1 cellular context compared by ENCODE assay signal in the genomic region with DNA sequence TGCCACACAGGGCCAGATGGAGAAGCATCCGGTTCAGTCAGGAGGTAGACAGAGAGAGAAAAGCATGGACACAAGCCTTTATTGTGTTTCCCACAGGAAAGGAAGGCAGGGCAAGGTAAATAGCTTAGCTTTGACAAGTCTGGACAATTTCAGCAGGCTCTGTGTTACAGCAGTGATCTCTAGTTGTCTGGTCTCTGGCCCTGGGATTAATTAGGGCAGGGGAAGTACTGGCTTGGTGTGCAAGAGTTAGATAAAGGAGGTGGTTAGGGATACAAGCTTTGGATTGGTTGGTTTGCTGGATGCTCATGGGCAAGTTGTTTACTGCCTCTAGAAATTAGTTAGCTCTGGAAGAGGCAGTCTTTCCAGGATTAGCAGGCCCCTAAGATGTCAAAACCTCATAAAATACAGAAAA.
TF ChIP-seq lines count a peak whose summit lies in the region.

No MANE protein-coding gene starts in this region.

TF ChIP-seq in K562, 482 proteins besides CTCF, POLR2A, EP300 and RAD21 (continues in another document):
- TF ChIP-seq MTA2 (IDR thresholded peaks at IDR 0.05; ENCODE audit: low read depth) (peak; percentile 81), ETV5 (CRISPR knock-in tag; IDR thresholded peaks at IDR 0.05; ENCODE audit: low read depth) (0 out of 2 replicates have a peak, but pooled peaks have one; percentile 64), DPF2 (IDR thresholded peaks at IDR 0.05) (peak; percentile 90), LEF1 (IDR thresholded peaks at IDR 0.05) (peak; percentile 84), NBN (IDR thresholded peaks at IDR 0.05; ENCODE audit: low read depth) (0 out of 2 replicates have a peak, but pooled peaks have one; percentile 58), NEUROD1 (IDR thresholded peaks at IDR 0.05; ENCODE audit: borderline replicate concordance, low read depth, low read length, partially characterized antibody) (peak; percentile 40), ZNF592 (IDR thresholded peaks at IDR 0.05) (peak; percentile 38; the same call in 1 of the 2 replicates), BRCA1 (IDR thresholded peaks at IDR 0.05) (peak; percentile 95; the same call in 1 of the 2 replicates), BRCA1 (CRISPR knock-in tag; IDR thresholded peaks at IDR 0.05) (no peak), CREB3 (tag; conservative IDR thresholded peaks at IDR 0.05; ENCODE audit: low read depth) (no peak), DACH1 (IDR thresholded peaks at IDR 0.05; ENCODE audit: partially characterized antibody) (peak; percentile 73), GATA2 (CRISPR knock-in tag; IDR thresholded peaks at IDR 0.05) (peak; percentile 34; the same call in 1 of the 2 replicates), RCOR1 (IDR thresholded peaks at IDR 0.05; ENCODE audit: borderline replicate concordance in 1 of 2, low read depth in 2 of 2, low read length in 2 of 2) (peak in 1 of 2 experiments; percentile 78; a peak in 2 of 4 replicates), NRF1 (conservative IDR thresholded peaks at IDR 0.05 in 1 of 2, IDR thresholded peaks at IDR 0.05 in 1 of 2) (peak; percentile 35 to 49; a peak in 3 of 4 replicates), STAT5A (IDR thresholded peaks at IDR 0.05; ENCODE audit: borderline replicate concordance, low read length) (peak; percentile 59), SRSF1 (IDR thresholded peaks at IDR 0.05; ENCODE audit: low read depth, low read length) (no peak), SMARCA4 (IDR thresholded peaks at IDR 0.05) (peak; percentile 90), ZNF133 (CRISPR knock-in tag; IDR thresholded peaks at IDR 0.05) (no peak), BACH1 (tag; IDR thresholded peaks at IDR 0.05) (no peak), CBFA2T2 (conservative IDR thresholded peaks at IDR 0.05) (peak; percentile 82), HMGXB4 (CRISPR knock-in tag; IDR thresholded peaks at IDR 0.05) (no peak), PML (IDR thresholded peaks at IDR 0.05; ENCODE audit: low read length) (peak; percentile 66), ESRRA (IDR thresholded peaks at IDR 0.05; ENCODE audit: borderline replicate concordance, low read depth) (peak; percentile 13; the same call in 1 of the 2 replicates), MEIS2 (IDR thresholded peaks at IDR 0.05; ENCODE audit: partially characterized antibody) (peak; percentile 72), ARID1B (IDR thresholded peaks at IDR 0.05) (peak; percentile 95), ARID3A (IDR thresholded peaks at IDR 0.05; ENCODE audit: borderline replicate concordance, low read depth, low read length) (peak; percentile 41; the same call in 1 of the 2 replicates), CC2D1A (IDR thresholded peaks at IDR 0.05) (peak; percentile 70; the same call in 1 of the 2 replicates), TEAD4 (IDR thresholded peaks at IDR 0.05; ENCODE audit: low read length) (peak; percentile 88), TEAD4 (CRISPR knock-in tag; IDR thresholded peaks at IDR 0.05; ENCODE audit: borderline replicate concordance) (no peak), ARNT (IDR thresholded peaks at IDR 0.05) (0 out of 4 replicates have a peak, but pooled peaks of 1 of the 2 experiments have one; percentile 66), PHB2 (IDR thresholded peaks at IDR 0.05; ENCODE audit: low read depth) (peak; percentile 59; the same call in 1 of the 2 replicates), SMAD4 (CRISPR knock-in tag; conservative IDR thresholded peaks at IDR 0.05) (peak; percentile 64), SPI1 (IDR thresholded peaks at IDR 0.05; ENCODE audit: borderline replicate concordance, low read depth, low read length) (peak; percentile 64), GATAD2B (IDR thresholded peaks at IDR 0.05; ENCODE audit: borderline replicate concordance) (0 out of 2 replicates have a peak, but pooled peaks have one; percentile 23), ZNF282 (CRISPR knock-in tag; IDR thresholded peaks at IDR 0.05) (no peak), SOX6 (IDR thresholded peaks at IDR 0.05) (0 out of 2 replicates have a peak, but pooled peaks have one; percentile 23), TCF3 (CRISPR knock-in tag; IDR thresholded peaks at IDR 0.05) (peak; percentile 90), ZNF589 (CRISPR knock-in tag; IDR thresholded peaks at IDR 0.05; ENCODE audit: low read depth) (0 out of 2 replicates have a peak, but pooled peaks have one; percentile 26), BRD9 (IDR thresholded peaks at IDR 0.05; ENCODE audit: low read depth, partially characterized antibody) (peak; percentile 96), ZNF586 (CRISPR knock-in tag; conservative IDR thresholded peaks at IDR 0.05) (no peak), MLLT1 (IDR thresholded peaks at IDR 0.05) (peak in 1 of 2 experiments; percentile 41; a peak in 1 of 4 replicates), FOXM1 (IDR thresholded peaks at IDR 0.05; ENCODE audit: low read depth) (peak; percentile 89), FOXM1 (CRISPR knock-in tag; IDR thresholded peaks at IDR 0.05; ENCODE audit: low read depth) (no peak), FOXK2 (conservative IDR thresholded peaks at IDR 0.05 in 1 of 2, IDR thresholded peaks at IDR 0.05 in 1 of 2; ENCODE audit: low read depth in 2 of 2) (peak; percentile 74 to 78), TAL1 (IDR thresholded peaks at IDR 0.05) (peak; percentile 88), FIP1L1 (IDR thresholded peaks at IDR 0.05; ENCODE audit: low read depth, low read length, poor library complexity, severe bottlenecking) (no peak), ETV1 (tag; conservative IDR thresholded peaks at IDR 0.05; ENCODE audit: low read depth) (peak; percentile 68), POLR2AphosphoS5 (IDR thresholded peaks at IDR 0.05; ENCODE audit: control insufficient read depth, insufficient read depth, low read depth, low read length) (peak; percentile 70), HMG20A (CRISPR knock-in tag; conservative IDR thresholded peaks at IDR 0.05) (no peak), TRIM24 (IDR thresholded peaks at IDR 0.05) (peak; percentile 61 to 62; a peak in 3 of 4 replicates), ZNF445 (CRISPR knock-in tag; IDR thresholded peaks at IDR 0.05; ENCODE audit: low read depth) (no peak), SREBF2 (CRISPR knock-in tag; IDR thresholded peaks at IDR 0.05) (no peak), ELF4 (CRISPR knock-in tag; IDR thresholded peaks at IDR 0.05) (0 out of 2 replicates have a peak, but pooled peaks have one; percentile 8), NFIC (IDR thresholded peaks at IDR 0.05) (peak; percentile 53), KDM1A (IDR thresholded peaks at IDR 0.05) (peak; percentile 45 to 77; a peak in 3 of 4 replicates), FOXA3 (CRISPR knock-in tag; conservative IDR thresholded peaks at IDR 0.05 in 1 of 2, IDR thresholded peaks at IDR 0.05 in 1 of 2) (peak in 1 of 2 experiments; percentile 37; a peak in 1 of 4 replicates), ELF1 (tag; IDR thresholded peaks at IDR 0.05) (no peak), HDAC3 (IDR thresholded peaks at IDR 0.05; ENCODE audit: borderline replicate concordance, partially characterized antibody) (peak; percentile 14)
- TF ChIP-seq, protein P1, sequence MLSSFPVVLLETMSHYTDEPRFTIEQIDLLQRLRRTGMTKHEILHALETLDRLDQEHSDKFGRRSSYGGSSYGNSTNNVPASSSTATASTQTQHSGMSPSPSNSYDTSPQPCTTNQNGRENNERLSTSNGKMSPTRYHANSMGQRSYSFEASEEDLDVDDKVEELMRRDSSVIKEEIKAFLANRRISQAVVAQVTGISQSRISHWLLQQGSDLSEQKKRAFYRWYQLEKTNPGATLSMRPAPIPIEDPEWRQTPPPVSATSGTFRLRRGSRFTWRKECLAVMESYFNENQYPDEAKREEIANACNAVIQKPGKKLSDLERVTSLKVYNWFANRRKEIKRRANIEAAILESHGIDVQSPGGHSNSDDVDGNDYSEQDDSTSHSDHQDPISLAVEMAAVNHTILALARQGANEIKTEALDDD (IDR thresholded peaks at IDR 0.05): peak; percentile 100
- TF ChIP-seq, protein P2, sequence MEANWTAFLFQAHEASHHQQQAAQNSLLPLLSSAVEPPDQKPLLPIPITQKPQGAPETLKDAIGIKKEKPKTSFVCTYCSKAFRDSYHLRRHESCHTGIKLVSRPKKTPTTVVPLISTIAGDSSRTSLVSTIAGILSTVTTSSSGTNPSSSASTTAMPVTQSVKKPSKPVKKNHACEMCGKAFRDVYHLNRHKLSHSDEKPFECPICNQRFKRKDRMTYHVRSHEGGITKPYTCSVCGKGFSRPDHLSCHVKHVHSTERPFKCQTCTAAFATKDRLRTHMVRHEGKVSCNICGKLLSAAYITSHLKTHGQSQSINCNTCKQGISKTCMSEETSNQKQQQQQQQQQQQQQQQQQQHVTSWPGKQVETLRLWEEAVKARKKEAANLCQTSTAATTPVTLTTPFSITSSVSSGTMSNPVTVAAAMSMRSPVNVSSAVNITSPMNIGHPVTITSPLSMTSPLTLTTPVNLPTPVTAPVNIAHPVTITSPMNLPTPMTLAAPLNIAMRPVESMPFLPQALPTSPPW (CRISPR knock-in tag; IDR thresholded peaks at IDR 0.05): 0 out of 2 replicates have a peak, but pooled peaks have one; percentile 14
